In the genomic region with DNA sequence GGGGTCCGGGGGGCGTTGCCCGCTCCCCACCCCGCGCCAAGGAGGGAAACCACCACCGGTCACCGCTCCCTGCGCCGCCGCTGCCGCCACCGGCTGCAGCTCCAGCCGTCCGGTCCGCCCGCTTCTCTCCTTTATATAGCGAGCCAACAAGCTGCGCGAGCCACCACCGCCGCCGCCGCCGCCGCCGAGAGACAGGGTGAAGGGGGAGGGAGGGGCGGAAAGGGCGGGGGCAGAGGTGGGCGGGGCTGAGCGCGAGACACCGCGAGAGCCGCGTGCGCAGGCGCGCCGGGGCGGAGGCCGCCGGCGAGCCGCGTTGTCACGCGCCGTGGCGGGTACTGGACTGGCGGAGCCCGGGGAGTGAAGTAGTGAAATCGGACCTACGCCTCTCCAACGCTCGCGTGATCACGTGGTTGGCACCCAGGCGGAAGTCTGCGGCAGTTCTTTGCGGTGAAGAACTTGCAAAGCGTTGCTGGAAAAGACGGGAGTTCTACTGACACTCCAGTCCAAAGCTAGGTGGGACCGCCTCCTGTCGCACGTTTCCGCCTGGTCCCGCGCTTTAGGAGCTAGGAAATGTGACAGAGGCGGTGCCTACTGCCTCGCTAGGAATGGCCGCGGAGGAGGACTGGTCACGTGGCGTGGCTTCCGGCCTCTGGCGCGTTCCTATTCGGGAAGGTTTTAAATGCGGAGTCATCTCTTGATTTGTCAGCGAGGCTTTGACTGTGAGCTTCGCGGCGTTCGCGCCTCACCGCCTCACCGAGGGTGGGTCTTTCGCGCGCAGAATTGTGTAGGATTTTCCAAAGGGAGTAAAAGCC, we compare ENCODE assay signal across 8 cellular contexts. TPM values are rescaled to one million over a fixed set of nuclear protein-coding genes. Genes with fewer than 3 reads are reported as not detected.
A peak's percentile ranks its signal among the peaks of the same experiment; 100 is the strongest.
DNase-seq lines count a peak whose midpoint lies in the region; TF ChIP-seq lines count a peak whose summit lies in the region.

Gene GTF2A1, minus strand, starts transcription at position 193 of the 812 bp plus-strand sequence. CDS start 441 bp downstream, outside the sequence.

- H4K91ac ChIP-seq in H9 (ENCODE audit: insufficient read length, low read depth, low read length) = peak within 1 kb of the TSS; percentile 10

- H3K23me2 ChIP-seq in H9 (ENCODE audit: insufficient read length, low read depth, low read length, poor library complexity, severe bottlenecking) = peaks cover 7% of the 10 kb centered on the region

- H3K56ac ChIP-seq in H9 (ENCODE audit: insufficient read length, low read depth, low read length) = peak within 1 kb of the TSS; percentile 97

- WGBS in H9 (ENCODE audit: extremely low coverage, insufficient read length, low lambda C conversion rate) = no CpG with 5 or more reads among the region's 90 CpGs

- peak within 1 kb of the TSS; percentile 100 for H3K9ac ChIP-seq in H9 (ENCODE audit: extremely low read depth, insufficient read length, low read length)

- no peaks in the 10 kb centered on the region for H3K9me3 ChIP-seq in H9 (ENCODE audit: control insufficient read depth, low read depth, low read length)
- H3K9me3 ChIP-seq in MG63 = no peaks in the 10 kb centered on the region

- H3K4me3 ChIP-seq in MG63 (peak within 1 kb of the TSS; percentile 74), fibroblast of the aortic adventitia (ENCODE audit: low read depth, low read length) (peak within 1 kb of the TSS; percentile 93)

- no peak within 1 kb of the TSS for H2BK15ac ChIP-seq in H9 (ENCODE audit: low read depth, low read length)

- H3K36me3 ChIP-seq in MG63 = peaks cover 5% of the 10 kb centered on the region

- no peak within 1 kb of the TSS for H2AFZ ChIP-seq in H9 (ENCODE audit: low read length)

- peak within 1 kb of the TSS; percentile 92 for H2AK5ac ChIP-seq in H9 (ENCODE audit: insufficient read length, low read length)

- H3K9me3 Mint-ChIP-seq in H9 (peaks cover 0 to 5% of the 10 kb centered on the region in 2 experiments; a peak in 3 of 5 replicates), nephron (no peaks in the 10 kb centered on the region)
- no peaks in the 10 kb centered on the region for H3K9me3 Mint-ChIP-seq in stimulated activated naive CD8-positive, alpha-beta T cell treated with anti-CD3 and anti-CD28 coated beads, Interleukin-15, Interleukin-2, amounts not matched to agents 100 ng/mL and 50 ng/mL, for 24 hours

- H2BK5ac ChIP-seq in H9 (ENCODE audit: insufficient read length, low read length) = peak within 1 kb of the TSS; percentile 93

- peak within 1 kb of the TSS; percentile 74 for H2BK12ac ChIP-seq in H9 (ENCODE audit: insufficient read length, low read depth, low read length)

- H3K79me2 ChIP-seq in H9 (ENCODE audit: insufficient read depth, low read length) = peaks cover 11% of the 10 kb centered on the region; the same call in 1 of the 2 replicates

- H4K20me1 ChIP-seq in H9 (ENCODE audit: control insufficient read depth, insufficient read depth, insufficient read length) = no peaks in the 10 kb centered on the region

- H3K27me3 ChIP-seq in H9 (ENCODE audit: insufficient read depth, low read length) (no peaks in the 10 kb centered on the region; the same call in 1 of the 2 replicates), MG63 (no peaks in the 10 kb centered on the region)

- H2BK120ac ChIP-seq in H9 (ENCODE audit: low read depth, low read length, poor library complexity, severe bottlenecking) = peak within 1 kb of the TSS; percentile 88

- peak within 1 kb of the TSS; percentile 98 for H4K5ac ChIP-seq in H9 (ENCODE audit: insufficient read length, low read depth, low read length)

- H2BK20ac ChIP-seq in H9 (ENCODE audit: low read depth, low read length, poor library complexity, severe bottlenecking) = no peak within 1 kb of the TSS

- H3K79me1 ChIP-seq in H9 (ENCODE audit: insufficient read depth, low read depth, low read length, poor library complexity, severe bottlenecking) = no peaks in the 10 kb centered on the region

- H3K27me3 Mint-ChIP-seq in H9 (ENCODE audit: low read depth) = peaks cover 3% of the 10 kb centered on the region; the same call in 1 of the 2 replicates
- H3K27me3 Mint-ChIP-seq in nephron (ENCODE audit: low read depth) = peaks cover 3% of the 10 kb centered on the region
- H3K27me3 Mint-ChIP-seq in stimulated activated naive CD8-positive, alpha-beta T cell treated with anti-CD3 and anti-CD28 coated beads, Interleukin-15, Interleukin-2, amounts not matched to agents 100 ng/mL and 50 ng/mL, for 24 hours = no peaks in the 10 kb centered on the region

- H3K18ac ChIP-seq in H9 (ENCODE audit: insufficient read length, low read depth, low read length) = peak within 1 kb of the TSS; percentile 100

- DNase-seq in ELR (ENCODE audit: low read depth) (peak; percentile 94), H9 (peak; percentile 97), MG63 (peak; percentile 92), SHP77 treated with DMSO at 0.1 percent for 48 hours (lab: John Stamatoyannopoulos, UW) (peak; percentile 85), fibroblast of the aortic adventitia (ENCODE audit: low read depth) (peak; percentile 96)
- peak; percentile 97 for DNase-seq in activated effector memory CD4-positive, alpha-beta T cell treated with anti-CD3 and anti-CD28 coated beads, Interleukin-2, amount 50 U/mL, for 16 hours

- TF ChIP-seq CTCF in H9 (conservative IDR thresholded peaks at IDR 0.05) = no peak
- no peak for TF ChIP-seq CTCF in fibroblast of the aortic adventitia (IDR thresholded peaks at IDR 0.05; ENCODE audit: insufficient read depth, low read length)
- TF ChIP-seq CTCF in nephron (IDR thresholded peaks at IDR 0.05; ENCODE audit: unreplicated experiment in 3 of 3) = no peak

- H3K4me1 ChIP-seq in H9 (ENCODE audit: insufficient read depth, low read length) = no peaks in the 10 kb centered on the region; the same call in none of the 2 replicates

- H3K36me3 Mint-ChIP-seq in H9 (ENCODE audit: insufficient read depth in 1 of 3, low read depth in 3 of 3) (peaks cover 10 to 14% (median 12%) of the 10 kb centered on the region in 3 experiments; a peak in 6 of 7 replicates), nephron (ENCODE audit: low read depth) (peaks cover 8% of the 10 kb centered on the region)
- H3K36me3 Mint-ChIP-seq in stimulated activated naive CD8-positive, alpha-beta T cell treated with anti-CD3 and anti-CD28 coated beads, Interleukin-15, Interleukin-2, amounts not matched to agents 100 ng/mL and 50 ng/mL, for 24 hours (ENCODE audit: low read depth) = peaks cover 11% of the 10 kb centered on the region

- H3T11ph ChIP-seq in H9 (ENCODE audit: low read length) = peak within 1 kb of the TSS; percentile 11

- peak within 1 kb of the TSS; percentile 42; the same call in 1 of the 2 replicates for H3K4ac ChIP-seq in H9 (ENCODE audit: low read depth, low read length)

- peak within 1 kb of the TSS; percentile 98 for H4K8ac ChIP-seq in H9 (replicated peaks; ENCODE audit: insufficient read length, low read depth, low read length)

- H3K27ac ChIP-seq in H9 (ENCODE audit: insufficient read length, low read depth, low read length) = peak within 1 kb of the TSS; percentile 99

- peaks cover 30 to 31% of the 10 kb centered on the region in 2 experiments for H3K4me1 Mint-ChIP-seq in H9
- H3K4me1 Mint-ChIP-seq in nephron = peaks cover 41% of the 10 kb centered on the region
- peaks cover 47% of the 10 kb centered on the region for H3K4me1 Mint-ChIP-seq in stimulated activated naive CD8-positive, alpha-beta T cell treated with anti-CD3 and anti-CD28 coated beads, Interleukin-15, Interleukin-2, amounts not matched to agents 100 ng/mL and 50 ng/mL, for 24 hours (ENCODE audit: low read depth)

- H3K4me3 Mint-ChIP-seq in H9 (peak within 1 kb of the TSS; percentile 96 to 99), nephron (peak within 1 kb of the TSS; percentile 95 to 99 (median 98))
- H3K4me3 Mint-ChIP-seq in stimulated activated naive CD8-positive, alpha-beta T cell treated with anti-CD3 and anti-CD28 coated beads, Interleukin-15, Interleukin-2, amounts not matched to agents 100 ng/mL and 50 ng/mL, for 24 hours = peak within 1 kb of the TSS; percentile 100

- peak within 1 kb of the TSS; percentile 100 for H3K27ac Mint-ChIP-seq in H9
- peak within 1 kb of the TSS; percentile 99 to 100 (median 100) for H3K27ac Mint-ChIP-seq in nephron
- peak within 1 kb of the TSS; percentile 100 for H3K27ac Mint-ChIP-seq in stimulated activated naive CD8-positive, alpha-beta T cell treated with anti-CD3 and anti-CD28 coated beads, Interleukin-15, Interleukin-2, amounts not matched to agents 100 ng/mL and 50 ng/mL, for 24 hours

- H3K23ac ChIP-seq in H9 (ENCODE audit: insufficient read length, low read depth, low read length) = no peak within 1 kb of the TSS

- peak within 1 kb of the TSS; percentile 91 for H3K4me2 ChIP-seq in H9 (ENCODE audit: insufficient read depth, insufficient read length, low read length)

- peak within 1 kb of the TSS; percentile 99 for H3K14ac ChIP-seq in H9 (ENCODE audit: insufficient read depth, low read length)

RNA-seq across cellular contexts. Expression of gene GTF2A1, which starts in this region (rescaled TPM):
- 40.1 and 43.0 TPM in 2 replicates for total RNA-seq in H9 (2021)
- total RNA-seq in MG63 (2014; rRNA removed; shearing (Covaris generic); ENCODE audit: low replicate concordance) = 16.1 and 22.8 TPM in 2 replicates
- total RNA-seq in fibroblast of the aortic adventitia (ENCODE audit: low replicate concordance) = 10.1 and 39.9 TPM in 2 replicates

Comparison
In these comparisons a context has a peak if more than half of its experiments do, and no peak if none do; other contexts are left out.
1. Peak in every context shown above with its lines: DNase-seq, H3K4me3 ChIP-seq and H3K27ac ChIP-seq.